Comparison of ENCODE assay signal across 22 cellular contexts in the genomic region with DNA sequence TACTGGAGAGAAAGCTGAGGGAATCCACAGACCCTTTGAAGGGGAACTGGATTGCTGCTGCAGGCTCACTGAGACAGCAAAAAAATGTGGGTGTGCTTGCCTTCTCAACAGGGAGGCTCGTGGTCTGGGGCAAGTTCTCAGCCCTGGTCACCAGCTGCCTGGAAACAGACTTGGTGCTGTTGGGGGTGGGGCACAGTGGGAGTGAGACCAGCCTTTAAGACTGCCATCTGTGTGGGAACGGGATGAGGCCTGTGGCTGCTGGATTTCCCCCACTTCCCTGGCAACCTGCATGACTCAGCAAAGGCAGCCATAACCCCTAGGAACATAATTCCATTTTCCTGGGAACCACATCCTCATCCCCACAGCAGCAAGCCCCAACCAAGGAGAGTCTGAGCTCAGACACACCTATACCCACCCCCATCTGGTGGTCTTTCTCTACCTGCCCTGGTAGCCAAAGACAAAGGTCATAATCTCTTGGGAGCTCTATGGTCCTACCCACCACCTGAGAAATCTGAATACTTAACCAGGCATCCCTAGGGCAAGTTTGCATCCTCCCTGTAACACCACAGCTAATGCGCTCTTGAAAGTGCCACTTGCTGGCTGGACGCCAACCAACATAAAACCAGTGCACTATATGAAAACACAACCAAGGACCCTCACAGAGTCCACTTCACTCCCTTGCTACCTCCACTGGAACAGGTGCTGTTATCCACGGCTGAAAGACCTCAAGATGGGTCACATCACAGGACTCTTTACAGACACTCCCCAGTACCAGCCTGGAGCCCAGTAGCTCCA. TPM values are rescaled to one million over a fixed set of nuclear protein-coding genes. Genes with fewer than 3 reads are reported as not detected.
A peak's percentile ranks its signal among the peaks of the same experiment; 100 is the strongest.
DNase-seq lines count a peak whose midpoint lies in the region; TF ChIP-seq lines count a peak whose summit lies in the region.
"Had no signal": no experiment of that assay in that cellular context is flagged by ENCODE, and none has a peak within 500 bp of the region (broad histone marks: within the 10 kb centered on the region; RNA-seq: fewer than 3 reads in every experiment).

No MANE protein-coding gene starts in this region.

- H3K4me1 Mint-ChIP-seq in H9 = peaks cover 0 to 2% of the 10 kb centered on the region in 2 experiments; a peak in 1 of 4 replicates

- no peak for TF ChIP-seq CTCF in H9 (conservative IDR thresholded peaks at IDR 0.05)
- no peak for TF ChIP-seq CTCF in BE2C (IDR thresholded peaks at IDR 0.05; ENCODE audit: low read depth, low read length)
- no peak for TF ChIP-seq CTCF in foreskin fibroblast (IDR thresholded peaks at IDR 0.05; ENCODE audit: low read depth, low read length)

- H2BK12ac ChIP-seq in H9 (ENCODE audit: insufficient read length, low read depth, low read length) = no peak overlapping the region

- H3K4me1 ChIP-seq in H9 (ENCODE audit: insufficient read depth, low read length) (no peaks in the 10 kb centered on the region), BE2C (no peaks in the 10 kb centered on the region)
- H3K4me1 ChIP-seq: Caco-2, left lung, sigmoid colon had no signal

- H4K20me1 ChIP-seq in H9 (ENCODE audit: control insufficient read depth, insufficient read depth, insufficient read length) = no peaks in the 10 kb centered on the region

- DNase-seq in COLO668 (lab: John Stamatoyannopoulos, UW; ENCODE audit: unreplicated experiment) = peak; percentile 15
- DNase-seq in H9 = peak; percentile 26
- DNase-seq in UCSD-AML1 (lab: John Stamatoyannopoulos, UW; ENCODE audit: unreplicated experiment) = peak; percentile 15
- DNase-seq in glomerular visceral epithelial cell (ENCODE audit: extremely low spot score) = peak; percentile 80
- DNase-seq in MV-4-11 (lab: John Stamatoyannopoulos, UW) = no peak
- no peak for DNase-seq in SKM-1 treated with dmso at 0.1 percent for 144 hours (lab: John Stamatoyannopoulos, UW; ENCODE audit: unreplicated experiment)
- DNase-seq in BE2C = no peak
- DNase-seq in foreskin fibroblast = no peak
- DNase-seq: activated CD4-positive, alpha-beta T cell treated with anti-CD3 and anti-CD28 coated beads, Interleukin-2, amount 50 U/mL, for 1 hour; activated naive CD4-positive, alpha-beta T cell treated with anti-CD3 and anti-CD28 coated beads, Interleukin-2, amount 50 U/mL, for 16 hours; Caco-2; effector CD8-positive, alpha-beta T cell; NCI-H1092 treated with DMSO at 0.1 percent for 48 hours; NCI-H446; OCI-M1; sigmoid colon; stimulated activated CD4-positive, alpha-beta T cell treated with anti-CD3 and anti-CD28 coated beads, Interleukin-2, amount 100 ng/mL, for 48 hours; substantia nigra; T1000 had no signal

- no peaks in the 10 kb centered on the region; a peak in 2 of 5 replicates for H3K9me3 Mint-ChIP-seq in H9

- H4K5ac ChIP-seq in H9 (ENCODE audit: insufficient read length, low read depth, low read length) = no peak overlapping the region

- no peaks in the 10 kb centered on the region for H3K79me1 ChIP-seq in H9 (ENCODE audit: insufficient read depth, low read depth, low read length, poor library complexity, severe bottlenecking)

- H2BK5ac ChIP-seq in H9 (ENCODE audit: insufficient read length, low read length) = no peak overlapping the region

- H2BK120ac ChIP-seq in H9 (ENCODE audit: low read depth, low read length, poor library complexity, severe bottlenecking) = no peak overlapping the region

- H3K36me3 ChIP-seq in BE2C = no peaks in the 10 kb centered on the region
- H3K36me3 ChIP-seq: cardiac muscle cell, left lung, sigmoid colon had no signal

- no peak overlapping the region for H2AFZ ChIP-seq in H9 (ENCODE audit: low read length)

- H3K56ac ChIP-seq in H9 (ENCODE audit: insufficient read length, low read depth, low read length) = no peak overlapping the region

- H3K14ac ChIP-seq in H9 (ENCODE audit: insufficient read depth, low read length) = no peak overlapping the region

- peak overlapping the region in 1 of 3 experiments; percentile 90; a peak in 2 of 7 replicates for H3K27ac Mint-ChIP-seq in H9

- no peak overlapping the region for H4K91ac ChIP-seq in H9 (ENCODE audit: insufficient read length, low read depth, low read length)

- H3K27ac ChIP-seq in H9 (ENCODE audit: insufficient read length, low read depth, low read length) = no peak overlapping the region
- H3K27ac ChIP-seq: cardiac muscle cell, left lung, sigmoid colon had no signal

- H3K4ac ChIP-seq in H9 (ENCODE audit: low read depth, low read length) = no peak overlapping the region

- H2AK5ac ChIP-seq in H9 (ENCODE audit: insufficient read length, low read length) = no peak overlapping the region

- no peak overlapping the region for H3T11ph ChIP-seq in H9 (ENCODE audit: low read length)

- H3K4me3 ChIP-seq in BE2C (ENCODE audit: low read depth, low read length) = no peak overlapping the region
- H3K4me3 ChIP-seq in foreskin fibroblast (ENCODE audit: low read depth in 1 of 2, low read length in 2 of 2) = no peak overlapping the region
- H3K4me3 ChIP-seq: cardiac muscle cell, K562, left lung, sigmoid colon had no signal

- no peaks in the 10 kb centered on the region for H3K23me2 ChIP-seq in H9 (ENCODE audit: insufficient read length, low read depth, low read length, poor library complexity, severe bottlenecking)

- no peak overlapping the region for H3K4me3 Mint-ChIP-seq in H9

- H3K9ac ChIP-seq in H9 (ENCODE audit: extremely low read depth, insufficient read length, low read length) = no peak overlapping the region

- H3K23ac ChIP-seq in H9 (ENCODE audit: insufficient read length, low read depth, low read length) = no peak overlapping the region

- H3K18ac ChIP-seq in H9 (ENCODE audit: insufficient read length, low read depth, low read length) = no peak overlapping the region

- no peaks in the 10 kb centered on the region for H3K27me3 Mint-ChIP-seq in H9 (ENCODE audit: low read depth)

- WGBS in H9 (ENCODE audit: extremely low coverage, insufficient read length, low lambda C conversion rate) = no CpG with 5 or more reads among the region's 5 CpGs

- no peaks in the 10 kb centered on the region for H3K79me2 ChIP-seq in H9 (ENCODE audit: insufficient read depth, low read length)

- H3K27me3 ChIP-seq in H9 (ENCODE audit: insufficient read depth, low read length) = no peaks in the 10 kb centered on the region
- H3K27me3 ChIP-seq in BE2C = no peaks in the 10 kb centered on the region
- H3K27me3 ChIP-seq: cardiac muscle cell, left lung, sigmoid colon had no signal

- H2BK15ac ChIP-seq in H9 (ENCODE audit: low read depth, low read length) = no peak overlapping the region

- no peak overlapping the region for H4K8ac ChIP-seq in H9 (replicated peaks; ENCODE audit: insufficient read length, low read depth, low read length)

- no peak overlapping the region for H3K4me2 ChIP-seq in H9 (ENCODE audit: insufficient read depth, insufficient read length, low read length)

- H2BK20ac ChIP-seq in H9 (ENCODE audit: low read depth, low read length, poor library complexity, severe bottlenecking) = no peak overlapping the region

- H3K9me3 ChIP-seq in H9 (ENCODE audit: control insufficient read depth, low read depth, low read length) (no peaks in the 10 kb centered on the region), BE2C (no peaks in the 10 kb centered on the region; the same call in none of the 2 replicates)
- H3K9me3 ChIP-seq: Caco-2 had no signal

- H3K36me3 Mint-ChIP-seq in H9 (ENCODE audit: insufficient read depth in 1 of 3, low read depth in 3 of 3) = no peaks in the 10 kb centered on the region; a peak in 1 of 7 replicates

RNA-seq across cellular contexts. Expression of a gene that starts 45.0 kb away (rescaled TPM):
- total RNA-seq in H9 (2021) = not detected in 2 replicates
- not detected for polyA plus RNA-seq in BE2C (2012; ENCODE audit: insufficient read depth, insufficient read length, low read depth)
- total RNA-seq: cardiac muscle cell, K562 had no signal
- polyA plus RNA-seq: cardiac muscle cell had no signal

Comparison
In these comparisons a context has a peak if more than half of its experiments do, and no peak if none do; other contexts are left out.
1. DNase-seq: peak in COLO668 (single experiment), H9 (single experiment), UCSD-AML1 (single experiment) and glomerular visceral epithelial cell (single experiment); none in MV-4-11 (single experiment), SKM-1 treated with dmso at 0.1 percent for 144 hours (single experiment), BE2C (single experiment) and foreskin fibroblast (0 of 2).